Comparison of ENCODE assay signal across 1 cellular context in genomic region chr7:20214787-20215669, GRCh38.
TF ChIP-seq lines count a peak whose summit lies in the region.

No MANE protein-coding gene starts in this region.

TF ChIP-seq in K562, 482 proteins besides CTCF, POLR2A, EP300 and RAD21 (continued from another document and continues in another):
- TF ChIP-seq, protein P1, sequence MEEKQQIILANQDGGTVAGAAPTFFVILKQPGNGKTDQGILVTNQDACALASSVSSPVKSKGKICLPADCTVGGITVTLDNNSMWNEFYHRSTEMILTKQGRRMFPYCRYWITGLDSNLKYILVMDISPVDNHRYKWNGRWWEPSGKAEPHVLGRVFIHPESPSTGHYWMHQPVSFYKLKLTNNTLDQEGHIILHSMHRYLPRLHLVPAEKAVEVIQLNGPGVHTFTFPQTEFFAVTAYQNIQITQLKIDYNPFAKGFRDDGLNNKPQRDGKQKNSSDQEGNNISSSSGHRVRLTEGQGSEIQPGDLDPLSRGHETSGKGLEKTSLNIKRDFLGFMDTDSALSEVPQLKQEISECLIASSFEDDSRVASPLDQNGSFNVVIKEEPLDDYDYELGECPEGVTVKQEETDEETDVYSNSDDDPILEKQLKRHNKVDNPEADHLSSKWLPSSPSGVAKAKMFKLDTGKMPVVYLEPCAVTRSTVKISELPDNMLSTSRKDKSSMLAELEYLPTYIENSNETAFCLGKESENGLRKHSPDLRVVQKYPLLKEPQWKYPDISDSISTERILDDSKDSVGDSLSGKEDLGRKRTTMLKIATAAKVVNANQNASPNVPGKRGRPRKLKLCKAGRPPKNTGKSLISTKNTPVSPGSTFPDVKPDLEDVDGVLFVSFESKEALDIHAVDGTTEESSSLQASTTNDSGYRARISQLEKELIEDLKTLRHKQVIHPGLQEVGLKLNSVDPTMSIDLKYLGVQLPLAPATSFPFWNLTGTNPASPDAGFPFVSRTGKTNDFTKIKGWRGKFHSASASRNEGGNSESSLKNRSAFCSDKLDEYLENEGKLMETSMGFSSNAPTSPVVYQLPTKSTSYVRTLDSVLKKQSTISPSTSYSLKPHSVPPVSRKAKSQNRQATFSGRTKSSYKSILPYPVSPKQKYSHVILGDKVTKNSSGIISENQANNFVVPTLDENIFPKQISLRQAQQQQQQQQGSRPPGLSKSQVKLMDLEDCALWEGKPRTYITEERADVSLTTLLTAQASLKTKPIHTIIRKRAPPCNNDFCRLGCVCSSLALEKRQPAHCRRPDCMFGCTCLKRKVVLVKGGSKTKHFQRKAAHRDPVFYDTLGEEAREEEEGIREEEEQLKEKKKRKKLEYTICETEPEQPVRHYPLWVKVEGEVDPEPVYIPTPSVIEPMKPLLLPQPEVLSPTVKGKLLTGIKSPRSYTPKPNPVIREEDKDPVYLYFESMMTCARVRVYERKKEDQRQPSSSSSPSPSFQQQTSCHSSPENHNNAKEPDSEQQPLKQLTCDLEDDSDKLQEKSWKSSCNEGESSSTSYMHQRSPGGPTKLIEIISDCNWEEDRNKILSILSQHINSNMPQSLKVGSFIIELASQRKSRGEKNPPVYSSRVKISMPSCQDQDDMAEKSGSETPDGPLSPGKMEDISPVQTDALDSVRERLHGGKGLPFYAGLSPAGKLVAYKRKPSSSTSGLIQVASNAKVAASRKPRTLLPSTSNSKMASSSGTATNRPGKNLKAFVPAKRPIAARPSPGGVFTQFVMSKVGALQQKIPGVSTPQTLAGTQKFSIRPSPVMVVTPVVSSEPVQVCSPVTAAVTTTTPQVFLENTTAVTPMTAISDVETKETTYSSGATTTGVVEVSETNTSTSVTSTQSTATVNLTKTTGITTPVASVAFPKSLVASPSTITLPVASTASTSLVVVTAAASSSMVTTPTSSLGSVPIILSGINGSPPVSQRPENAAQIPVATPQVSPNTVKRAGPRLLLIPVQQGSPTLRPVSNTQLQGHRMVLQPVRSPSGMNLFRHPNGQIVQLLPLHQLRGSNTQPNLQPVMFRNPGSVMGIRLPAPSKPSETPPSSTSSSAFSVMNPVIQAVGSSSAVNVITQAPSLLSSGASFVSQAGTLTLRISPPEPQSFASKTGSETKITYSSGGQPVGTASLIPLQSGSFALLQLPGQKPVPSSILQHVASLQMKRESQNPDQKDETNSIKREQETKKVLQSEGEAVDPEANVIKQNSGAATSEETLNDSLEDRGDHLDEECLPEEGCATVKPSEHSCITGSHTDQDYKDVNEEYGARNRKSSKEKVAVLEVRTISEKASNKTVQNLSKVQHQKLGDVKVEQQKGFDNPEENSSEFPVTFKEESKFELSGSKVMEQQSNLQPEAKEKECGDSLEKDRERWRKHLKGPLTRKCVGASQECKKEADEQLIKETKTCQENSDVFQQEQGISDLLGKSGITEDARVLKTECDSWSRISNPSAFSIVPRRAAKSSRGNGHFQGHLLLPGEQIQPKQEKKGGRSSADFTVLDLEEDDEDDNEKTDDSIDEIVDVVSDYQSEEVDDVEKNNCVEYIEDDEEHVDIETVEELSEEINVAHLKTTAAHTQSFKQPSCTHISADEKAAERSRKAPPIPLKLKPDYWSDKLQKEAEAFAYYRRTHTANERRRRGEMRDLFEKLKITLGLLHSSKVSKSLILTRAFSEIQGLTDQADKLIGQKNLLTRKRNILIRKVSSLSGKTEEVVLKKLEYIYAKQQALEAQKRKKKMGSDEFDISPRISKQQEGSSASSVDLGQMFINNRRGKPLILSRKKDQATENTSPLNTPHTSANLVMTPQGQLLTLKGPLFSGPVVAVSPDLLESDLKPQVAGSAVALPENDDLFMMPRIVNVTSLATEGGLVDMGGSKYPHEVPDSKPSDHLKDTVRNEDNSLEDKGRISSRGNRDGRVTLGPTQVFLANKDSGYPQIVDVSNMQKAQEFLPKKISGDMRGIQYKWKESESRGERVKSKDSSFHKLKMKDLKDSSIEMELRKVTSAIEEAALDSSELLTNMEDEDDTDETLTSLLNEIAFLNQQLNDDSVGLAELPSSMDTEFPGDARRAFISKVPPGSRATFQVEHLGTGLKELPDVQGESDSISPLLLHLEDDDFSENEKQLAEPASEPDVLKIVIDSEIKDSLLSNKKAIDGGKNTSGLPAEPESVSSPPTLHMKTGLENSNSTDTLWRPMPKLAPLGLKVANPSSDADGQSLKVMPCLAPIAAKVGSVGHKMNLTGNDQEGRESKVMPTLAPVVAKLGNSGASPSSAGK (IDR thresholded peaks at IDR 0.05) = 0 out of 2 replicates have a peak, but pooled peaks have one; percentile 10
- TF ChIP-seq PATZ1 (CRISPR knock-in tag; IDR thresholded peaks at IDR 0.05; ENCODE audit: borderline replicate concordance) (no peak), ZKSCAN1 (IDR thresholded peaks at IDR 0.05; ENCODE audit: low read depth, low read length) (no peak), GTF2F1 (IDR thresholded peaks at IDR 0.05; ENCODE audit: low read depth, low read length) (no peak), LCOR (CRISPR knock-in tag; IDR thresholded peaks at IDR 0.05) (no peak), NFATC3 (IDR thresholded peaks at IDR 0.05) (no peak), MCM2 (IDR thresholded peaks at IDR 0.05; ENCODE audit: low read depth) (no peak), ZNF140 (CRISPR knock-in tag; IDR thresholded peaks at IDR 0.05) (no peak), ZNF561 (CRISPR knock-in tag; conservative IDR thresholded peaks at IDR 0.05) (no peak), KAT7 (CRISPR knock-in tag; IDR thresholded peaks at IDR 0.05; ENCODE audit: borderline replicate concordance) (no peak), HLTF (IDR thresholded peaks at IDR 0.05) (no peak), GTF2E2 (tag; IDR thresholded peaks at IDR 0.05) (no peak), SMARCE1 (IDR thresholded peaks at IDR 0.05) (peak; percentile 52; the same call in 1 of the 2 replicates), TEAD1 (CRISPR knock-in tag; IDR thresholded peaks at IDR 0.05) (no peak), OTX1 (CRISPR knock-in tag; IDR thresholded peaks at IDR 0.05) (no peak), CEBPG (CRISPR knock-in tag; IDR thresholded peaks at IDR 0.05) (no peak), CEBPG (tag; conservative IDR thresholded peaks at IDR 0.05 in 1 of 2, IDR thresholded peaks at IDR 0.05 in 1 of 2) (no peak; a peak in 1 of 4 replicates), SRF (CRISPR knock-in tag; IDR thresholded peaks at IDR 0.05) (no peak), MYC (IDR thresholded peaks at IDR 0.05; ENCODE audit: low read depth, low read length) (no peak), MYC (CRISPR knock-in tag; IDR thresholded peaks at IDR 0.05; ENCODE audit: borderline replicate concordance, low read depth) (no peak), KDM4B (IDR thresholded peaks at IDR 0.05; ENCODE audit: borderline replicate concordance in 2 of 2, low read depth in 1 of 2) (no peak), MXD1 (CRISPR knock-in tag; IDR thresholded peaks at IDR 0.05; ENCODE audit: borderline replicate concordance, poor library complexity, severe bottlenecking) (no peak), ZNF699 (CRISPR knock-in tag; IDR thresholded peaks at IDR 0.05; ENCODE audit: insufficient replicate concordance) (no peak)
- TF ChIP-seq, protein P2, sequence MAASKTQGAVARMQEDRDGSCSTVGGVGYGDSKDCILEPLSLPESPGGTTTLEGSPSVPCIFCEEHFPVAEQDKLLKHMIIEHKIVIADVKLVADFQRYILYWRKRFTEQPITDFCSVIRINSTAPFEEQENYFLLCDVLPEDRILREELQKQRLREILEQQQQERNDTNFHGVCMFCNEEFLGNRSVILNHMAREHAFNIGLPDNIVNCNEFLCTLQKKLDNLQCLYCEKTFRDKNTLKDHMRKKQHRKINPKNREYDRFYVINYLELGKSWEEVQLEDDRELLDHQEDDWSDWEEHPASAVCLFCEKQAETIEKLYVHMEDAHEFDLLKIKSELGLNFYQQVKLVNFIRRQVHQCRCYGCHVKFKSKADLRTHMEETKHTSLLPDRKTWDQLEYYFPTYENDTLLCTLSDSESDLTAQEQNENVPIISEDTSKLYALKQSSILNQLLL (CRISPR knock-in tag; IDR thresholded peaks at IDR 0.05; ENCODE audit: borderline replicate concordance) = no peak
- TF ChIP-seq, protein P3, sequence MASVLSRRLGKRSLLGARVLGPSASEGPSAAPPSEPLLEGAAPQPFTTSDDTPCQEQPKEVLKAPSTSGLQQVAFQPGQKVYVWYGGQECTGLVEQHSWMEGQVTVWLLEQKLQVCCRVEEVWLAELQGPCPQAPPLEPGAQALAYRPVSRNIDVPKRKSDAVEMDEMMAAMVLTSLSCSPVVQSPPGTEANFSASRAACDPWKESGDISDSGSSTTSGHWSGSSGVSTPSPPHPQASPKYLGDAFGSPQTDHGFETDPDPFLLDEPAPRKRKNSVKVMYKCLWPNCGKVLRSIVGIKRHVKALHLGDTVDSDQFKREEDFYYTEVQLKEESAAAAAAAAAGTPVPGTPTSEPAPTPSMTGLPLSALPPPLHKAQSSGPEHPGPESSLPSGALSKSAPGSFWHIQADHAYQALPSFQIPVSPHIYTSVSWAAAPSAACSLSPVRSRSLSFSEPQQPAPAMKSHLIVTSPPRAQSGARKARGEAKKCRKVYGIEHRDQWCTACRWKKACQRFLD (CRISPR knock-in tag; IDR thresholded peaks at IDR 0.05) = peak; percentile 55; the same call in 1 of the 2 replicates
- TF ChIP-seq, protein P4, sequence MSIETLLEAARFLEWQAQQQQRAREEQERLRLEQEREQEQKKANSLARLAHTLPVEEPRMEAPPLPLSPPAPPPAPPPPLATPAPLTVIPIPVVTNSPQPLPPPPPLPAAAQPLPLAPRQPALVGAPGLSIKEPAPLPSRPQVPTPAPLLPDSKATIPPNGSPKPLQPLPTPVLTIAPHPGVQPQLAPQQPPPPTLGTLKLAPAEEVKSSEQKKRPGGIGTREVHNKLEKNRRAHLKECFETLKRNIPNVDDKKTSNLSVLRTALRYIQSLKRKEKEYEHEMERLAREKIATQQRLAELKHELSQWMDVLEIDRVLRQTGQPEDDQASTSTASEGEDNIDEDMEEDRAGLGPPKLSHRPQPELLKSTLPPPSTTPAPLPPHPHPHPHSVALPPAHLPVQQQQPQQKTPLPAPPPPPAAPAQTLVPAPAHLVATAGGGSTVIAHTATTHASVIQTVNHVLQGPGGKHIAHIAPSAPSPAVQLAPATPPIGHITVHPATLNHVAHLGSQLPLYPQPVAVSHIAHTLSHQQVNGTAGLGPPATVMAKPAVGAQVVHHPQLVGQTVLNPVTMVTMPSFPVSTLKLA (conservative IDR thresholded peaks at IDR 0.05) = peak in 1 of 2 experiments; percentile 55; a peak in 1 of 4 replicates
- TF ChIP-seq, protein P5, sequence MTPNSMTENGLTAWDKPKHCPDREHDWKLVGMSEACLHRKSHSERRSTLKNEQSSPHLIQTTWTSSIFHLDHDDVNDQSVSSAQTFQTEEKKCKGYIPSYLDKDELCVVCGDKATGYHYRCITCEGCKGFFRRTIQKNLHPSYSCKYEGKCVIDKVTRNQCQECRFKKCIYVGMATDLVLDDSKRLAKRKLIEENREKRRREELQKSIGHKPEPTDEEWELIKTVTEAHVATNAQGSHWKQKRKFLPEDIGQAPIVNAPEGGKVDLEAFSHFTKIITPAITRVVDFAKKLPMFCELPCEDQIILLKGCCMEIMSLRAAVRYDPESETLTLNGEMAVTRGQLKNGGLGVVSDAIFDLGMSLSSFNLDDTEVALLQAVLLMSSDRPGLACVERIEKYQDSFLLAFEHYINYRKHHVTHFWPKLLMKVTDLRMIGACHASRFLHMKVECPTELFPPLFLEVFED (CRISPR knock-in tag; conservative IDR thresholded peaks at IDR 0.05) = no peak
- TF ChIP-seq, protein P6, sequence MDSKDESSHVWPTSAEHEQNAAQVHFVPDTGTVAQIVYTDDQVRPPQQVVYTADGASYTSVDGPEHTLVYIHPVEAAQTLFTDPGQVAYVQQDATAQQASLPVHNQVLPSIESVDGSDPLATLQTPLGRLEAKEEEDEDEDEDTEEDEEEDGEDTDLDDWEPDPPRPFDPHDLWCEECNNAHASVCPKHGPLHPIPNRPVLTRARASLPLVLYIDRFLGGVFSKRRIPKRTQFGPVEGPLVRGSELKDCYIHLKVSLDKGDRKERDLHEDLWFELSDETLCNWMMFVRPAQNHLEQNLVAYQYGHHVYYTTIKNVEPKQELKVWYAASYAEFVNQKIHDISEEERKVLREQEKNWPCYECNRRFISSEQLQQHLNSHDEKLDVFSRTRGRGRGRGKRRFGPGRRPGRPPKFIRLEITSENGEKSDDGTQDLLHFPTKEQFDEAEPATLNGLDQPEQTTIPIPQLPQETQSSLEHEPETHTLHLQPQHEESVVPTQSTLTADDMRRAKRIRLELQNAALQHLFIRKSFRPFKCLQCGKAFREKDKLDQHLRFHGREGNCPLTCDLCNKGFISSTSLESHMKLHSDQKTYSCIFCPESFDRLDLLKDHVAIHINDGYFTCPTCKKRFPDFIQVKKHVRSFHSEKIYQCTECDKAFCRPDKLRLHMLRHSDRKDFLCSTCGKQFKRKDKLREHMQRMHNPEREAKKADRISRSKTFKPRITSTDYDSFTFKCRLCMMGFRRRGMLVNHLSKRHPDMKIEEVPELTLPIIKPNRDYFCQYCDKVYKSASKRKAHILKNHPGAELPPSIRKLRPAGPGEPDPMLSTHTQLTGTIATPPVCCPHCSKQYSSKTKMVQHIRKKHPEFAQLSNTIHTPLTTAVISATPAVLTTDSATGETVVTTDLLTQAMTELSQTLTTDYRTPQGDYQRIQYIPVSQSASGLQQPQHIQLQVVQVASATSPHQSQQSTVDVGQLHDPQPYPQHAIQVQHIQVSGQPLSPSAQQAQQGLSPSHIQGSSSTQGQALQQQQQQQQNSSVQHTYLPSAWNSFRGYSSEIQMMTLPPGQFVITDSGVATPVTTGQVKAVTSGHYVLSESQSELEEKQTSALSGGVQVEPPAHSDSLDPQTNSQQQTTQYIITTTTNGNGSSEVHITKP (IDR thresholded peaks at IDR 0.05; ENCODE audit: partially characterized antibody) = no peak
